23 cellular contexts compared by ENCODE assay signal in the genomic region with DNA sequence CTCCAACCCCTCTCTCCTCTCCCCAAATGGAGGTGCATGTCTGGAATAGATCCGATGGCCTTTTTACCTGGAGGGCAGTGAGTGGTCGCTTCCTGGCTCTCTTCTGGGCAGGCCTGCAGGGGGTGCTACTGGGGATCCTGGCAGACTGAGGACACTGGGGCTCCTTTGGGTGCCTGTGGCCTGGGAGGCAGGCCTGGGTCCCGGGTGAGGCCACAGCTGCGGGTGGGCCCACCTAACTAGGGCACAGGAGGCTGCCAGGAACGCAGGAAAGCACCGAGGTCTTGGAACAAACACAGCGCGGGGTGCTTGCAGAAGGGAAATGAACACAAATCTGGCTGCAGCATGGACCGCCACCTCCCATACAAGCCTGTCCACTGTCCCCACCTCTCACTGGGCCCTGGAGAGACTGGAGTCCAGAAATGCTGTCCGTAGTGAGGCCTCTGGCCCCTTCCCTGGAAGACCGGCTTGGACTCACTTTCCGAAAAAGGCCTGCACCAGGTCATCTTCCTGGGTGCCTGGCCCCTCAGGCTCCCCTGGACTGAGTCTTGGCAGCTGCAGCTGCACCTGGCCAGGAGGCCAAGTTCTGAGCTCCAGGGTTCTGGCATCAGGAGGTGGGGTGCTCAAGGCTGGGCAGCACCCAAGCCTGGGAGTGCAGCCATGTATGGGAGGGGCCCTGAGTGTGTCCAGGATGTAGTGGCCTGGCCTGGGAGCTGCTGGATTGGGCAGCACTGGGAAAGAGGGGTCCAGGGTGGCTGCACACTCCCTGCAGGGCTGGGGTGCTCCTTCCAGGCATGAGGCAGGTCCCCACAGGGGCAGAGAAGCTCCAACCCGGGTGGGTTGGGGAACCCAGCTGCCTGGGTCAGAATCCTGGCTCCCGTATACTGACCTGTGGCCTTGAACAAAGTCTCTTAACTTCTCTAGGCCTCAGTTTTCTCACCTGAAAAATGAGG.
DNase-seq lines count a peak whose midpoint lies in the region; ATAC-seq and TF ChIP-seq lines count a peak whose summit lies in the region.
"Had no signal": no experiment of that assay in that cellular context is flagged by ENCODE, and none has a peak within 500 bp of the region (broad histone marks: within the 10 kb centered on the region; RNA-seq: fewer than 3 reads in every experiment).

No MANE protein-coding gene starts in this region.

- H3K4me2 ChIP-seq in Loucy (ENCODE audit: low read depth, low read length, poor library complexity, severe bottlenecking) = no peak overlapping the region
- H3K4me2 ChIP-seq in PC-9 = no peak overlapping the region

- ATAC-seq in activated naive CD8-positive, alpha-beta T cell treated with anti-CD3 and anti-CD28 coated beads, Interleukin-2, amount 10 ng/mL, durations not matched to agents 7 days and 5 days (ENCODE audit: low read depth) = no peak
- ATAC-seq in GM21825 (IDR thresholded peaks at IDR 0.05; ENCODE audit: unreplicated experiment) = no peak
- ATAC-seq: activated CD8-positive, alpha-beta memory T cell treated with anti-CD3 and anti-CD28 coated beads, Interleukin-2, amount 10 ng/mL, durations not matched to agents 7 days and 5 days; naive thymus-derived CD8-positive, alpha-beta T cell; psoas muscle; T-helper 17 cell had no signal

- no peaks in the 10 kb centered on the region for H3K79me2 ChIP-seq in Loucy (ENCODE audit: insufficient read depth, low read length)
- no peaks in the 10 kb centered on the region for H3K79me2 ChIP-seq in PC-9 (ENCODE audit: low read depth)

- no peak overlapping the region for H3K27ac Mint-ChIP-seq in activated naive CD8-positive, alpha-beta T cell treated with anti-CD3 and anti-CD28 coated beads, Interleukin-2, amount 10 ng/mL, durations not matched to agents 7 days and 5 days
- no peak overlapping the region for H3K27ac Mint-ChIP-seq in activated naive CD8-positive, alpha-beta T cell treated with anti-CD3 and anti-CD28 coated beads for 36 hours
- H3K27ac Mint-ChIP-seq: activated CD8-positive, alpha-beta memory T cell treated with anti-CD3 and anti-CD28 coated beads, Interleukin-2, amount 10 ng/mL, durations not matched to agents 7 days and 5 days; naive thymus-derived CD8-positive, alpha-beta T cell; stimulated activated naive CD8-positive, alpha-beta T cell treated with anti-CD3 and anti-CD28 coated beads, Interleukin-15, Interleukin-2, amounts not matched to agents 100 ng/mL and 50 ng/mL, for 24 hours; T-helper 17 cell had no signal

- H3K9me3 Mint-ChIP-seq in activated naive CD8-positive, alpha-beta T cell treated with anti-CD3 and anti-CD28 coated beads, Interleukin-2, amount 10 ng/mL, durations not matched to agents 7 days and 5 days = no peaks in the 10 kb centered on the region
- H3K9me3 Mint-ChIP-seq in activated naive CD8-positive, alpha-beta T cell treated with anti-CD3 and anti-CD28 coated beads for 36 hours = no peaks in the 10 kb centered on the region
- H3K9me3 Mint-ChIP-seq: IgD-negative memory B cell; naive thymus-derived CD8-positive, alpha-beta T cell; stimulated activated naive CD8-positive, alpha-beta T cell treated with anti-CD3 and anti-CD28 coated beads, Interleukin-15, Interleukin-2, amounts not matched to agents 100 ng/mL and 50 ng/mL, for 24 hours had no signal

- intact Hi-C loops in spleen (cut with DNase I; ENCODE audit: low total_unique reads) = no loop called here
- intact Hi-C loops in PC-9 (cut with micrococcal nuclease; ENCODE audit: unreplicated experiment) = no loop called here

- H3K4me1 ChIP-seq in Loucy (ENCODE audit: insufficient read depth, low read length, poor library complexity, severe bottlenecking) (no peaks in the 10 kb centered on the region), spleen (peaks cover 0 to 9% (median 0%) of the 10 kb centered on the region in 6 donors), PC-9 (replicated peaks; ENCODE audit: insufficient read depth) (no peaks in the 10 kb centered on the region)
- H3K4me1 ChIP-seq: ascending aorta, HAP-1, psoas muscle had no signal

- H2AFZ ChIP-seq in Loucy (ENCODE audit: low read length) (no peak overlapping the region), PC-9 (no peak overlapping the region)

- H3K27ac ChIP-seq in spleen (no peak overlapping the region), PC-9 (no peak overlapping the region)
- H3K27ac ChIP-seq: ascending aorta, coronary artery, psoas muscle had no signal

- peak; percentile 11 for DNase-seq in activated naive CD8-positive, alpha-beta T cell treated with anti-CD3 and anti-CD28 coated beads, Interleukin-2, amount 10 ng/mL, durations not matched to agents 7 days and 5 days
- DNase-seq in activated naive CD8-positive, alpha-beta T cell treated with anti-CD3 and anti-CD28 coated beads for 36 hours = no peak
- DNase-seq in fibroblast of the aortic adventitia (ENCODE audit: low read depth) (no peak), spleen (peak; percentile 75), NOMO-1 (lab: John Stamatoyannopoulos, UW; ENCODE audit: unreplicated experiment in 2 of 2) (no peak), PC-9 (no peak)
- DNase-seq: activated CD4-positive, CD25-positive, alpha-beta regulatory T cell; activated CD8-positive, alpha-beta memory T cell treated with anti-CD3 and anti-CD28 coated beads, Interleukin-2, amount 10 ng/mL, durations not matched to agents 7 days and 5 days; NCI-H1092; NCI-H2171; NCI-H82; psoas muscle; stimulated activated CD4-positive, alpha-beta T cell treated with anti-CD3 and anti-CD28 coated beads, Interleukin-15, amount 100 ng/mL, for 24 hours; T-helper 17 cell had no signal

- TF ChIP-seq CTCF in Loucy (conservative IDR thresholded peaks at IDR 0.05; ENCODE audit: low read length) = peak; percentile 38
- peak; percentile 2 for TF ChIP-seq CTCF in fibroblast of the aortic adventitia (IDR thresholded peaks at IDR 0.05; ENCODE audit: insufficient read depth, low read length)
- peak in 1 of 11 experiments; percentile 17 for TF ChIP-seq CTCF in spleen (IDR thresholded peaks at IDR 0.05 in 8 of 11, conservative IDR thresholded peaks at IDR 0.05 in 3 of 11)
- TF ChIP-seq CTCF in PC-9 (conservative IDR thresholded peaks at IDR 0.05) = no peak

- no peaks in the 10 kb centered on the region for H3F3A ChIP-seq in Loucy (ENCODE audit: low read depth)
- no peaks in the 10 kb centered on the region for H3F3A ChIP-seq in PC-9 (ENCODE audit: insufficient read depth, low read depth)

- no peak for TF ChIP-seq POLR2A in spleen (IDR thresholded peaks at IDR 0.05)

- H3K36me3 Mint-ChIP-seq in activated naive CD8-positive, alpha-beta T cell treated with anti-CD3 and anti-CD28 coated beads, Interleukin-2, amount 10 ng/mL, durations not matched to agents 7 days and 5 days = no peaks in the 10 kb centered on the region
- H3K36me3 Mint-ChIP-seq in activated naive CD8-positive, alpha-beta T cell treated with anti-CD3 and anti-CD28 coated beads for 36 hours = no peaks in the 10 kb centered on the region
- H3K36me3 Mint-ChIP-seq: activated CD8-positive, alpha-beta memory T cell treated with anti-CD3 and anti-CD28 coated beads, Interleukin-2, amount 10 ng/mL, durations not matched to agents 7 days and 5 days; IgD-negative memory B cell; naive thymus-derived CD8-positive, alpha-beta T cell had no signal

- WGBS in spleen, 5 donors = 62 to 82% (median 78%) methylated on average over 6 to 14 of the region's 14 CpGs

- CTCF ChIA-PET in PC-9 (lab: Charles Lee) = no interaction called here

- no peak overlapping the region for H3K4me3 Mint-ChIP-seq in activated naive CD8-positive, alpha-beta T cell treated with anti-CD3 and anti-CD28 coated beads, Interleukin-2, amount 10 ng/mL, durations not matched to agents 7 days and 5 days
- no peak overlapping the region for H3K4me3 Mint-ChIP-seq in activated naive CD8-positive, alpha-beta T cell treated with anti-CD3 and anti-CD28 coated beads for 36 hours
- H3K4me3 Mint-ChIP-seq: activated CD8-positive, alpha-beta memory T cell treated with anti-CD3 and anti-CD28 coated beads, Interleukin-2, amount 10 ng/mL, durations not matched to agents 7 days and 5 days; IgD-negative memory B cell; naive thymus-derived CD8-positive, alpha-beta T cell; stimulated activated naive CD8-positive, alpha-beta T cell treated with anti-CD3 and anti-CD28 coated beads, Interleukin-15, Interleukin-2, amounts not matched to agents 100 ng/mL and 50 ng/mL, for 24 hours; T-helper 17 cell had no signal

- H3K4me3 ChIP-seq in Loucy (ENCODE audit: low read length, poor library complexity, severe bottlenecking) (no peak overlapping the region), fibroblast of the aortic adventitia (ENCODE audit: low read depth, low read length) (no peak overlapping the region), spleen (no peak overlapping the region), PC-9 (no peak overlapping the region)
- H3K4me3 ChIP-seq: ascending aorta, coronary artery, HAP-1, lung, psoas muscle had no signal

- H3K4me1 Mint-ChIP-seq in activated naive CD8-positive, alpha-beta T cell treated with anti-CD3 and anti-CD28 coated beads, Interleukin-2, amount 10 ng/mL, durations not matched to agents 7 days and 5 days = peaks cover 10% of the 10 kb centered on the region
- H3K4me1 Mint-ChIP-seq in activated naive CD8-positive, alpha-beta T cell treated with anti-CD3 and anti-CD28 coated beads for 36 hours = peaks cover 7% of the 10 kb centered on the region

- H3K27me3 Mint-ChIP-seq in activated naive CD8-positive, alpha-beta T cell treated with anti-CD3 and anti-CD28 coated beads, Interleukin-2, amount 10 ng/mL, durations not matched to agents 7 days and 5 days = peaks cover 3% of the 10 kb centered on the region
- no peaks in the 10 kb centered on the region for H3K27me3 Mint-ChIP-seq in activated naive CD8-positive, alpha-beta T cell treated with anti-CD3 and anti-CD28 coated beads for 36 hours
- H3K27me3 Mint-ChIP-seq: activated CD8-positive, alpha-beta memory T cell treated with anti-CD3 and anti-CD28 coated beads, Interleukin-2, amount 10 ng/mL, durations not matched to agents 7 days and 5 days; IgD-negative memory B cell; stimulated activated naive CD8-positive, alpha-beta T cell treated with anti-CD3 and anti-CD28 coated beads, Interleukin-15, Interleukin-2, amounts not matched to agents 100 ng/mL and 50 ng/mL, for 24 hours had no signal

- H3K36me3 ChIP-seq in Loucy (ENCODE audit: insufficient read depth, low read length) = no peaks in the 10 kb centered on the region
- H3K36me3 ChIP-seq in spleen = no peaks in the 10 kb centered on the region
- no peaks in the 10 kb centered on the region for H3K36me3 ChIP-seq in PC-9 (ENCODE audit: low read depth)
- H3K36me3 ChIP-seq: ascending aorta, HAP-1 had no signal

- no peak overlapping the region for H3K9ac ChIP-seq in Loucy (ENCODE audit: low read depth, low read length, poor library complexity, severe bottlenecking)

- H3K9me3 ChIP-seq in Loucy (ENCODE audit: insufficient read depth, low read depth, low read length) = no peaks in the 10 kb centered on the region
- H3K9me3 ChIP-seq in spleen = no peaks in the 10 kb centered on the region
- H3K9me3 ChIP-seq in PC-9 (ENCODE audit: insufficient read depth, low read depth) = no peaks in the 10 kb centered on the region
- H3K9me3 ChIP-seq: ascending aorta, HAP-1, psoas muscle had no signal

- BruUV-seq in PC-9 (replicated peaks; lab: Mats Ljungman, UMichigan) = no TSS peak

- no peaks in the 10 kb centered on the region for H3K27me3 ChIP-seq in Loucy (ENCODE audit: insufficient read depth, low read length, poor library complexity, severe bottlenecking)
- peaks cover 0 to 4% (median 0%) of the 10 kb centered on the region in 7 donors for H3K27me3 ChIP-seq in spleen (replicated peaks in 1 of 7)
- H3K27me3 ChIP-seq in PC-9 (ENCODE audit: insufficient read depth, low read depth) = peaks cover 79% of the 10 kb centered on the region
- H3K27me3 ChIP-seq: ascending aorta had no signal

- H3K9me2 ChIP-seq in Loucy (replicated peaks; ENCODE audit: low read depth, low read length) (no peaks in the 10 kb centered on the region), PC-9 (ENCODE audit: insufficient read depth) (no peaks in the 10 kb centered on the region)

- H4K20me1 ChIP-seq in Loucy (ENCODE audit: insufficient read depth, low read length, poor library complexity, severe bottlenecking) = no peaks in the 10 kb centered on the region
- H4K20me1 ChIP-seq in PC-9 (ENCODE audit: insufficient read depth) = no peaks in the 10 kb centered on the region

- POLR2A ChIA-PET in activated naive CD8-positive, alpha-beta T cell treated with anti-CD3 and anti-CD28 coated beads, Interleukin-2, amount 10 ng/mL, durations not matched to agents 7 days and 5 days (lab: Charles Lee) = no interaction called here
- POLR2A ChIA-PET in PC-9 (lab: Charles Lee; ENCODE audit: unreplicated experiment) = no interaction called here

Comparison
In these comparisons a context has a peak if more than half of its experiments do, and no peak if none do; other contexts are left out.
1. DNase-seq: peak in activated naive CD8-positive, alpha-beta T cell treated with anti-CD3 and anti-CD28 coated beads, Interleukin-2, amount 10 ng/mL, durations not matched to agents 7 days and 5 days (single experiment) and spleen (single experiment); none in activated naive CD8-positive, alpha-beta T cell treated with anti-CD3 and anti-CD28 coated beads for 36 hours (single experiment), fibroblast of the aortic adventitia (single experiment), NOMO-1 (0 of 2) and PC-9 (0 of 2).